ENCODE assay signal across 8 cellular contexts in the genomic region with DNA sequence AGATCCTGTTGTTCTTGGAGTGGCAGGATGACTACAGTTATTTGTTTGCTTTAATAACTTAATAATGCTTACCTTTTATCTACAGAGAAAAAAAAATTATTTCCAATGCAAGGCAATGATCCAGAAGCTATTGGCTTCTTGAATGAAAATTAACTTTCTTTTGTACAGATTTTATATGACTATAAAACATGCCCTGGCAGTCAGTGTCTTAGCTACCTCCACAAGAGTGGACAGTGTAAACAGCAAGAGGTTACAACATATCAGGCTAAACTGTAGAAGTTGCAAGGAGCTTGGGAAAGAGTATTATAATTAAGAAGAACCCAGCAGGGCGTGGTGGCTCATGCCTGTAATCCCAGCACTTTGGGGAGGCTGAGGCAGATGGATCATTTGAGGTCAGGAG. TPM values are rescaled to one million over a fixed set of nuclear protein-coding genes. Genes with fewer than 3 reads are reported as not detected.
"Had no signal": no experiment of that assay in that cellular context is flagged by ENCODE, and none has a peak within 500 bp of the region (broad histone marks: within the 10 kb centered on the region; RNA-seq: fewer than 3 reads in every experiment).

No MANE protein-coding gene starts in this region.

- H3K4me3 ChIP-seq: GM23248, HAP-1 had no signal

- H3K27me3 Mint-ChIP-seq: IgD-negative memory B cell had no signal

- H3K36me3 ChIP-seq: HAP-1 had no signal

- H3K9me3 ChIP-seq: HAP-1 had no signal

- H3K9me3 Mint-ChIP-seq: HFFc6 had no signal

- DNase-seq: GM23248, GOT3, H7, HFFc6 had no signal

- H3K4me3 Mint-ChIP-seq: HFFc6 had no signal

- H3K27ac ChIP-seq: GM23248, HL-60 had no signal

- H3K27ac Mint-ChIP-seq: HFFc6 had no signal

RNA-seq across cellular contexts. Expression of a gene that starts 49.1 kb away (rescaled TPM):
- total RNA-seq: HepG2 had no signal
